8 cellular contexts compared by ENCODE assay signal in genomic region chrX:16484338-16484737, GRCh38.
DNase-seq lines count a peak whose midpoint lies in the region; ATAC-seq and TF ChIP-seq lines count a peak whose summit lies in the region.

No MANE protein-coding gene starts in this region.

- CTCF ChIA-PET in CD8-positive, alpha-beta T cell (lab: Charles Lee): no interaction called here

- H3K27me3 Mint-ChIP-seq in CD8-positive, alpha-beta T cell (ENCODE audit: low read depth): no peaks in the 10 kb centered on the region

- no peaks in the 10 kb centered on the region for H3K9me3 ChIP-seq in CD8-positive, alpha-beta T cell (ENCODE audit: low read length)
- no peaks in the 10 kb centered on the region for H3K9me3 ChIP-seq in sigmoid colon

- H3K4me3 ChIP-seq in CD8-positive, alpha-beta T cell (ENCODE audit: low read depth, low read length): no peak overlapping the region
- no peak overlapping the region for H3K4me3 ChIP-seq in sigmoid colon

- no peaks in the 10 kb centered on the region for H3K27me3 ChIP-seq in CD8-positive, alpha-beta T cell (ENCODE audit: insufficient read depth, low read length)
- no peaks in the 10 kb centered on the region for H3K27me3 ChIP-seq in sigmoid colon

- no peak for TF ChIP-seq CTCF in CD8-positive, alpha-beta T cell (IDR thresholded peaks at IDR 0.05)
- no peak for TF ChIP-seq CTCF in sigmoid colon (IDR thresholded peaks at IDR 0.05)

- H3K36me3 Mint-ChIP-seq in CD8-positive, alpha-beta T cell: no peaks in the 10 kb centered on the region

- POLR2A ChIA-PET in CD8-positive, alpha-beta T cell (lab: Charles Lee): interaction anchor here (0.6 kb wide), 1 partner anchor 817 kb away, joined by 4 read pairs; no protein-coding TSS in a partner anchor

- intact Hi-C loops in CD8-positive, alpha-beta T cell (cut with DNase I, micrococcal nuclease): no loop called here
- intact Hi-C loops in sigmoid colon (cut with DNase I): no loop called here

- no peak for TF ChIP-seq POLR2A in sigmoid colon (IDR thresholded peaks at IDR 0.05)

- TF ChIP-seq EP300 in sigmoid colon (IDR thresholded peaks at IDR 0.05): no peak

- peak in 4 of 7 experiments; percentile 0 to 41 (median 7) for DNase-seq in CD8-positive, alpha-beta T cell
- DNase-seq in NOMO-1 treated with DMSO at 0.1 percent for 48 hours (lab: John Stamatoyannopoulos, UW; ENCODE audit: unreplicated experiment) (peak; percentile 98), amniotic epithelial cell (ENCODE audit: low read depth) (peak; percentile 87), occipital lobe (lab: John Stamatoyannopoulos, UW) (peak; percentile 11), GM19238 (ENCODE audit: insufficient read length, low spot score) (no peak), sigmoid colon (no peak), retina (no peak)

- ATAC-seq in CD8-positive, alpha-beta T cell: peak; percentile 93
- no peak for ATAC-seq in GM18909 (IDR thresholded peaks at IDR 0.05; ENCODE audit: poor library complexity, unreplicated experiment)

- H3K4me1 ChIP-seq in CD8-positive, alpha-beta T cell (ENCODE audit: insufficient read depth, low read length): peaks cover 5% of the 10 kb centered on the region
- no peaks in the 10 kb centered on the region for H3K4me1 ChIP-seq in sigmoid colon

- no peaks in the 10 kb centered on the region for H3K9me3 Mint-ChIP-seq in CD8-positive, alpha-beta T cell

- no peaks in the 10 kb centered on the region for H3K36me3 ChIP-seq in CD8-positive, alpha-beta T cell (ENCODE audit: insufficient read depth, low read length)
- no peaks in the 10 kb centered on the region for H3K36me3 ChIP-seq in sigmoid colon

- no peak overlapping the region for H3K27ac ChIP-seq in CD8-positive, alpha-beta T cell (ENCODE audit: low read depth, low read length)
- no peak overlapping the region for H3K27ac ChIP-seq in sigmoid colon

- no peak overlapping the region for H3K4me3 Mint-ChIP-seq in CD8-positive, alpha-beta T cell

- H3K27ac Mint-ChIP-seq in CD8-positive, alpha-beta T cell: no peak overlapping the region

- H3K4me1 Mint-ChIP-seq in CD8-positive, alpha-beta T cell (ENCODE audit: low read depth): peaks cover 13% of the 10 kb centered on the region

Comparison
In these comparisons a context has a peak if more than half of its experiments do, and no peak if none do; other contexts are left out.
1. DNase-seq: peak in CD8-positive, alpha-beta T cell (4 of 7), NOMO-1 treated with DMSO at 0.1 percent for 48 hours (single experiment), amniotic epithelial cell (single experiment) and occipital lobe (single experiment); none in GM19238 (single experiment), sigmoid colon (single experiment) and retina (single experiment).